7 cellular contexts compared by ENCODE assay signal in the genomic region with DNA sequence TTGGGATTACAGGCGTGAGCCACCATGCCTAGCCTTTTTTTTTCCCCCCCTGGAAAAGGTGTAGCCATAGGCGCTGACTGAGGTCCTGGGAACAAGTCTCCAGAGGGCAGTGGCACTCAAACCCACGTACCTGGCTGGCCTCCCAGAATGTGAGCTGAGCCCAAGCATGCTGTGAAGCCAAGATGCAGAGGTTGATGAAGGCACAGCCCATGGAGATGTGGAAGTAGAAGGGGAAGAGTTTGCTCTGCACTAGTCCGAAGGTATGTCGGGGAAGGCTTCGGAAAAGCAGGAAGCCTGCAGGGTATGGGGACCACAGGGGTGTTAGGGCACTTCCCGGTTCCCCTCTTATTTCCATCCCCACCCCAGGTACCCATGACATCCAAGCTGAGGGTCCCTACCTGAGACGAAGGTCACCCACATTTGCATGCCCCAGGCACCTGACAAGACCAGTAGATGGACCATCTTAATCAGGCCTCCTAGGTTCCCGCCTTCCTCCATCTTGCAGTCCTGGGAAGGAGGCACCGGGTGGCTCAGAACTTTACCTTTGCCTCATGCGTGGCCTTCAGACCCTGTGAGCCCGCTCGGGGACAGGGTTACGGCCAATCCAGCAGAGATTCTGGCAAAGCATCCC. TPM values are rescaled to one million over a fixed set of nuclear protein-coding genes. Genes with fewer than 3 reads are reported as not detected.
A peak's percentile ranks its signal among the peaks of the same experiment; 100 is the strongest.
DNase-seq lines count a peak whose midpoint lies in the region; ATAC-seq, FAIRE-seq and TF ChIP-seq lines count a peak whose summit lies in the region.

No MANE protein-coding gene starts in this region.

- H3K4me3 ChIP-seq in H7 (ENCODE audit: insufficient read depth, low read depth, low read length) (peak overlapping the region; percentile 86), fibroblast of pulmonary artery (replicated peaks; ENCODE audit: low read depth, low read length) (peak overlapping the region; percentile 85), small intestine (ENCODE audit: low read depth in 1 of 2, low read length in 2 of 2) (peak overlapping the region; percentile 64 to 67)

- ATAC-seq in GM19328 (IDR thresholded peaks at IDR 0.05; ENCODE audit: unreplicated experiment): no peak

- no peak for FAIRE-seq in small intestine (lab: Jason Lieb, UNC)

- H3K27me3 ChIP-seq in H7 (ENCODE audit: control insufficient read depth, insufficient read depth, low read length): no peaks in the 10 kb centered on the region
- no peaks in the 10 kb centered on the region for H3K27me3 ChIP-seq in small intestine (ENCODE audit: control insufficient read depth in 2 of 2, insufficient read depth in 2 of 2, low read length in 2 of 2)

- H3K9me3 ChIP-seq in small intestine (ENCODE audit: control insufficient read depth, low read depth): no peaks in the 10 kb centered on the region

- CTCF ChIA-PET in RWPE1 (lab: Yijun Ruan, JAX): interaction anchor here (0.5 to 2.2 kb wide), 4 partner anchors 36 to 57 kb away, joined by 3 to 7 read pairs (median 4); no protein-coding TSS in a partner anchor

- H3K27ac ChIP-seq in RWPE1 (peak overlapping the region; percentile 88), small intestine (ENCODE audit: low read depth in 1 of 2, low read length in 1 of 2) (peak overlapping the region; percentile 59 to 84)

- WGBS in small intestine, 3 donors: 19 to 43% (median 39%) methylated on average over 14 of the region's 14 CpGs

- POLR2A ChIA-PET in RWPE1 (lab: Yijun Ruan, JAX; ENCODE audit: low non-redundant PET): interaction anchor here (0.5 to 2.3 kb wide), 2 partner anchors 27 to 36 kb away, joined by 7 to 9 read pairs; no protein-coding TSS in a partner anchor

- DNase-seq in H7 (peak; percentile 31), RWPE1 (ENCODE audit: low spot score) (no peak), fibroblast of pulmonary artery (ENCODE audit: low read depth) (no peak), small intestine (peak; percentile 33), NCI-H1048 (lab: John Stamatoyannopoulos, UW) (no peak)
- no peak for DNase-seq in stimulated activated CD4-positive, alpha-beta T cell treated with anti-CD3 and anti-CD28 coated beads, Interleukin-1b, Interleukin-23, amount 100 ng/mL, for 48 hours

- H3K4me1 ChIP-seq in small intestine (ENCODE audit: control insufficient read depth in 2 of 2, insufficient read depth in 1 of 2, low read depth in 1 of 2, low read length in 1 of 2): peaks cover 4 to 5% of the 10 kb centered on the region in 2 donors

- H3K36me3 ChIP-seq in H7 (replicated peaks; ENCODE audit: control insufficient read depth, insufficient read depth, low read length) (peaks cover 3% of the 10 kb centered on the region), small intestine (ENCODE audit: control insufficient read depth in 2 of 2, insufficient read depth in 2 of 2, low read length in 2 of 2) (no peaks in the 10 kb centered on the region)

- TF ChIP-seq CTCF in RWPE1 (conservative IDR thresholded peaks at IDR 0.05; ENCODE audit: low read depth) (no peak), fibroblast of pulmonary artery (IDR thresholded peaks at IDR 0.05; ENCODE audit: low read length, missing control alignments) (no peak)

RNA-seq across cellular contexts. Expression of gene TMEM205, which starts 0.8 kb away (rescaled TPM):
- 102 and 128 TPM in 2 replicates for total RNA-seq in H7 (2014; rRNA removed; shearing (Covaris generic))
- polyA plus RNA-seq in small intestine: 100 to 1,000 TPM in 1 of 3 donors, 10 to 100 TPM in 2; 39.8 to 127 (median 74.8) TPM

RNA-seq across cellular contexts. Expression of gene CCDC159, which starts 1.1 kb away (rescaled TPM):
- total RNA-seq in H7 (2014; rRNA removed; shearing (Covaris generic)): 2.7 and 5.5 TPM in 2 replicates
- 10 to 100 TPM; 24.1 to 70.4 (median 58.1) TPM for polyA plus RNA-seq in small intestine

RNA-seq across cellular contexts. Expression of gene RAB3D, which starts 5.8 kb away (rescaled TPM):
- 10.1 and 11.2 TPM in 2 replicates for total RNA-seq in H7 (2014; rRNA removed; shearing (Covaris generic))
- 10 to 100 TPM in 1 of 3 donors, 1 to 10 TPM in 2; 3.6 to 14.2 (median 4.3) TPM for polyA plus RNA-seq in small intestine

RNA-seq across cellular contexts. Expression of gene PLPPR2, which starts 10.0 kb away (rescaled TPM):
- total RNA-seq in H7 (2014; rRNA removed; shearing (Covaris generic)): 5.7 and 7.0 TPM in 2 replicates
- polyA plus RNA-seq in small intestine: 1 to 10 TPM; 3.1 to 9.7 (median 3.5) TPM

RNA-seq across cellular contexts. Expression of gene SWSAP1, which starts 29.2 kb away (rescaled TPM):
- total RNA-seq in H7 (2014; rRNA removed; shearing (Covaris generic)): 3.0 and 3.3 TPM in 2 replicates
- polyA plus RNA-seq in small intestine: 1 to 10 TPM; 3.0 to 4.0 (median 3.1) TPM

Comparison
In these comparisons a context has a peak if more than half of its experiments do, and no peak if none do; other contexts are left out.
1. DNase-seq: peak in H7 (single experiment) and small intestine (single experiment); none in RWPE1 (single experiment), fibroblast of pulmonary artery (single experiment), NCI-H1048 (single experiment) and stimulated activated CD4-positive, alpha-beta T cell treated with anti-CD3 and anti-CD28 coated beads, Interleukin-1b, Interleukin-23, amount 100 ng/mL, for 48 hours (single experiment).
2. Peak in every context shown above with its lines, with median percentiles within 50 percentile points of each other: H3K4me3 ChIP-seq.